8 cellular contexts compared by ENCODE assay signal in genomic region chr19:52689804-52690394, GRCh38. TPM values are rescaled to one million over a fixed set of nuclear protein-coding genes. Genes with fewer than 3 reads are reported as not detected.
A peak's percentile ranks its signal among the peaks of the same experiment; 100 is the strongest.
DNase-seq lines count a peak whose midpoint lies in the region; ATAC-seq, FAIRE-seq and TF ChIP-seq lines count a peak whose summit lies in the region.

No MANE protein-coding gene starts in this region.

- H3F3A ChIP-seq in SK-N-SH (replicated peaks; ENCODE audit: insufficient read depth), result peaks cover 10% of the 10 kb centered on the region
- H3F3A ChIP-seq in smooth muscle cell (ENCODE audit: low read depth), result peaks cover 10% of the 10 kb centered on the region

- POLR2A ChIA-PET in SK-N-SH (lab: Yijun Ruan, JAX), result interaction anchor here (0.6 kb wide), 1 partner anchor 536 kb away, joined by 5 read pairs; no protein-coding TSS in a partner anchor

- H2AFZ ChIP-seq in SK-N-SH (ENCODE audit: low read depth), result peak overlapping the region; percentile 93
- peak overlapping the region; percentile 58 for H2AFZ ChIP-seq in smooth muscle cell (ENCODE audit: low read depth)

- WGBS in SK-N-SH (ENCODE audit: low lambda C conversion rate), result 5% methylated on average over 32 of the region's 35 CpGs
- WGBS in smooth muscle cell (ENCODE audit: low lambda C conversion rate), result 1% methylated on average over 35 of the region's 35 CpGs

- H4K20me1 ChIP-seq in SK-N-SH (ENCODE audit: insufficient read depth), result no peaks in the 10 kb centered on the region
- peaks cover 8% of the 10 kb centered on the region for H4K20me1 ChIP-seq in smooth muscle cell (ENCODE audit: low read depth)

- FAIRE-seq in GM18507 (lab: Jason Lieb, UNC), result no peak

- peak overlapping the region; percentile 73 to 77 for H3K27ac ChIP-seq in SK-N-SH (ENCODE audit: low read depth in 2 of 2, low read length in 1 of 2)
- H3K27ac ChIP-seq in smooth muscle cell (ENCODE audit: low read depth), result peak overlapping the region; percentile 86

- H3K4me1 ChIP-seq in SK-N-SH (ENCODE audit: control insufficient read depth in 1 of 2, insufficient read depth in 2 of 2, low read depth in 1 of 2, low read length in 1 of 2) (peaks cover 0 to 3% of the 10 kb centered on the region in 2 experiments; a peak in 1 of 4 replicates), smooth muscle cell (ENCODE audit: low read depth) (peaks cover 8% of the 10 kb centered on the region)

- peak overlapping the region; percentile 70 to 82 for H3K4me3 ChIP-seq in SK-N-SH (ENCODE audit: low read depth in 2 of 2, low read length in 1 of 2)
- H3K4me3 ChIP-seq in iPS-18c (ENCODE audit: insufficient read depth, low read depth, low read length), result peak overlapping the region; percentile 64
- H3K4me3 ChIP-seq in smooth muscle cell, result peak overlapping the region; percentile 66

- no peak for TF ChIP-seq RAD21 in SK-N-SH (IDR thresholded peaks at IDR 0.05; ENCODE audit: low read length)

- peak overlapping the region; percentile 68 for H3K9ac ChIP-seq in SK-N-SH
- H3K9ac ChIP-seq in smooth muscle cell (ENCODE audit: low read depth), result peak overlapping the region; percentile 45

- TF ChIP-seq CTCF in SK-N-SH (IDR thresholded peaks at IDR 0.05) (no peak), smooth muscle cell (IDR thresholded peaks at IDR 0.05; ENCODE audit: borderline replicate concordance, insufficient read depth, poor library complexity, severe bottlenecking) (no peak)

- peaks cover 0 to 5% of the 10 kb centered on the region in 2 experiments for H3K36me3 ChIP-seq in SK-N-SH (replicated peaks in 1 of 2; ENCODE audit: control insufficient read depth in 1 of 2, insufficient read depth in 2 of 2, low read length in 1 of 2)
- no peaks in the 10 kb centered on the region for H3K36me3 ChIP-seq in smooth muscle cell (ENCODE audit: low read depth)

- H3K4me2 ChIP-seq in SK-N-SH, result peak overlapping the region; percentile 93
- peak overlapping the region; percentile 92 for H3K4me2 ChIP-seq in smooth muscle cell

- DNase-seq in GM18507 (ENCODE audit: extremely low spot score, insufficient read length, low read depth), result peak; percentile 8
- peak; percentile 61 for DNase-seq in SK-N-SH
- DNase-seq in astrocyte of the hippocampus (ENCODE audit: low read depth, low spot score), result peak; percentile 48
- peak; percentile 21 for DNase-seq in smooth muscle cell (lab: John Stamatoyannopoulos, UW; ENCODE audit: unreplicated experiment)
- DNase-seq in OCI-M1 (lab: John Stamatoyannopoulos, UW), result no peak
- DNase-seq in amniotic stem cell (lab: John Stamatoyannopoulos, UW), result no peak

- H3K9me3 ChIP-seq in SK-N-SH (no peaks in the 10 kb centered on the region), iPS-18c (ENCODE audit: control insufficient read depth, insufficient read depth, low read length) (no peaks in the 10 kb centered on the region), smooth muscle cell (replicated peaks; ENCODE audit: low read depth) (no peaks in the 10 kb centered on the region)

- ATAC-seq in HG02885 (IDR thresholded peaks at IDR 0.05; ENCODE audit: poor library complexity, unreplicated experiment), result peak; percentile 39

- H3K79me2 ChIP-seq in SK-N-SH (ENCODE audit: insufficient read depth) (peaks cover 40% of the 10 kb centered on the region; the same call in 1 of the 2 replicates), smooth muscle cell (ENCODE audit: low read depth) (peaks cover 39% of the 10 kb centered on the region)

- H3K9me2 ChIP-seq in SK-N-SH, result no peaks in the 10 kb centered on the region

- CTCF ChIA-PET in SK-N-SH (lab: Yijun Ruan, JAX), result interaction anchor here (1.0 kb wide), 1 partner anchor 9 kb away, joined by 3 read pairs; no protein-coding TSS in a partner anchor

- TF ChIP-seq EP300 in SK-N-SH (IDR thresholded peaks at IDR 0.05; ENCODE audit: borderline replicate concordance in 1 of 2, low read depth in 1 of 2, low read length in 1 of 2), result no peak

- H3K27me3 ChIP-seq in SK-N-SH (ENCODE audit: insufficient read depth) (no peaks in the 10 kb centered on the region), smooth muscle cell (ENCODE audit: low read depth) (no peaks in the 10 kb centered on the region)

TF ChIP-seq in SK-N-SH, 30 proteins besides CTCF, POLR2A, EP300 and RAD21 (continues in another document):
- TF ChIP-seq MXI1 (IDR thresholded peaks at IDR 0.05; ENCODE audit: low read depth, low read length), result no peak
- TF ChIP-seq REST (IDR thresholded peaks at IDR 0.05; ENCODE audit: low read depth, low read length), result no peak
- no peak for TF ChIP-seq GABPA (IDR thresholded peaks at IDR 0.05; ENCODE audit: low read depth)
- TF ChIP-seq ELF1 (IDR thresholded peaks at IDR 0.05), result no peak
- TF ChIP-seq, protein P1, sequence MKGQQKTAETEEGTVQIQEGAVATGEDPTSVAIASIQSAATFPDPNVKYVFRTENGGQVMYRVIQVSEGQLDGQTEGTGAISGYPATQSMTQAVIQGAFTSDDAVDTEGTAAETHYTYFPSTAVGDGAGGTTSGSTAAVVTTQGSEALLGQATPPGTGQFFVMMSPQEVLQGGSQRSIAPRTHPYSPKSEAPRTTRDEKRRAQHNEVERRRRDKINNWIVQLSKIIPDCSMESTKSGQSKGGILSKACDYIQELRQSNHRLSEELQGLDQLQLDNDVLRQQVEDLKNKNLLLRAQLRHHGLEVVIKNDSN (IDR thresholded peaks at IDR 0.05; ENCODE audit: borderline replicate concordance, low read depth), result no peak
- TF ChIP-seq MAX (IDR thresholded peaks at IDR 0.05; ENCODE audit: low read depth), result no peak
- TF ChIP-seq FOXJ3 (CRISPR knock-in tag; IDR thresholded peaks at IDR 0.05), result no peak
- TF ChIP-seq TCF12 (IDR thresholded peaks at IDR 0.05), result no peak
- no peak for TF ChIP-seq ZBTB33 (IDR thresholded peaks at IDR 0.05; ENCODE audit: borderline replicate concordance, low read depth)
- no peak for TF ChIP-seq GATA2 (CRISPR knock-in tag; IDR thresholded peaks at IDR 0.05)
- TF ChIP-seq NFIC (IDR thresholded peaks at IDR 0.05; ENCODE audit: borderline replicate concordance), result no peak
- TF ChIP-seq RXRA (IDR thresholded peaks at IDR 0.05; ENCODE audit: borderline replicate concordance, low read depth), result no peak
- TF ChIP-seq RFX5 (IDR thresholded peaks at IDR 0.05; ENCODE audit: low read length), result no peak
- TF ChIP-seq RCOR1 (IDR thresholded peaks at IDR 0.05; ENCODE audit: low read length), result no peak
- TF ChIP-seq SMC3 (IDR thresholded peaks at IDR 0.05; ENCODE audit: low read depth, low read length), result no peak

RNA-seq across cellular contexts. Expression of gene ZNF611, which starts 44.9 kb away (rescaled TPM):
- 2.6 and 3.3 TPM in 2 replicates for polyA plus RNA-seq in SK-N-SH (2012; rRNA removed)
- 3.3 and 3.4 TPM in 2 replicates for polyA plus RNA-seq in SK-N-SH (2012; cell fraction: cytosol; rRNA removed)
- polyA plus RNA-seq in SK-N-SH (2012; cell fraction: nucleus; rRNA removed), result 6.0 and 9.4 TPM in 2 replicates
- total RNA-seq in smooth muscle cell, result 15.3 and 19.0 TPM in 2 replicates
- polyA plus RNA-seq in smooth muscle cell, result 7.7 and 10.1 TPM in 2 replicates

RNA-seq across cellular contexts. Expression of gene ZNF83, which starts 51.7 kb away (rescaled TPM):
- polyA plus RNA-seq in SK-N-SH (2012; rRNA removed), result 30.1 and 60.6 TPM in 2 replicates
- polyA plus RNA-seq in SK-N-SH (2012; cell fraction: cytosol; rRNA removed), result 11.0 and 11.4 TPM in 2 replicates
- polyA plus RNA-seq in SK-N-SH (2012; cell fraction: nucleus; rRNA removed), result 139 and 292 TPM in 2 replicates
- 53.2 and 60.0 TPM in 2 replicates for total RNA-seq in smooth muscle cell
- 20.6 and 32.9 TPM in 2 replicates for polyA plus RNA-seq in smooth muscle cell

Comparison
In these comparisons a context has a peak if more than half of its experiments do, and no peak if none do; other contexts are left out.
1. DNase-seq: peak in GM18507 (single experiment), SK-N-SH (single experiment), astrocyte of the hippocampus (single experiment) and smooth muscle cell (single experiment); none in OCI-M1 (single experiment) and amniotic stem cell (single experiment).
2. Peak in every context shown above with its lines, with median percentiles within 50 percentile points of each other: H3K4me3 ChIP-seq.